In genomic region chr7:132557489-132558044, GRCh38 we compare ENCODE assay signal across 11 cellular contexts. TPM values are rescaled to one million over a fixed set of nuclear protein-coding genes. Genes with fewer than 3 reads are reported as not detected.
DNase-seq lines count a peak whose midpoint lies in the region; ATAC-seq, FAIRE-seq and TF ChIP-seq lines count a peak whose summit lies in the region.
"Had no signal": no experiment of that assay in that cellular context is flagged by ENCODE, and none has a peak within 500 bp of the region (broad histone marks: within the 10 kb centered on the region; RNA-seq: fewer than 3 reads in every experiment).

No MANE protein-coding gene starts in this region.

- no peak overlapping the region for H3K9ac ChIP-seq in fibroblast of lung (ENCODE audit: insufficient read depth, low read length)

- H3K4me3 ChIP-seq in BE2C (ENCODE audit: low read depth, low read length) (no peak overlapping the region), fibroblast of lung (replicated peaks in 1 of 4; ENCODE audit: control extremely low read depth in 1 of 4, insufficient read depth in 1 of 4, low read depth in 3 of 4, low read length in 4 of 4) (no peak overlapping the region), transverse colon (no peak overlapping the region)

- H3K9me3 ChIP-seq in BE2C, result no peaks in the 10 kb centered on the region
- H3K9me3 ChIP-seq in fibroblast of lung (ENCODE audit: control insufficient read depth, insufficient read depth, low read depth, low read length), result no peaks in the 10 kb centered on the region
- H3K9me3 ChIP-seq in transverse colon, result no peaks in the 10 kb centered on the region

- 56 to 57% methylated on average over 2 to 3 of the region's 3 CpGs for WGBS in transverse colon (ENCODE audit: low coverage in 1 of 2), 2 donors

- H3K27ac ChIP-seq in fibroblast of lung (ENCODE audit: insufficient read depth, low read length), result no peak overlapping the region
- no peak overlapping the region for H3K27ac ChIP-seq in transverse colon

- TF ChIP-seq CTCF in BE2C (IDR thresholded peaks at IDR 0.05; ENCODE audit: low read depth, low read length) (peak; percentile 72), fibroblast of lung (conservative IDR thresholded peaks at IDR 0.05 in 1 of 2, IDR thresholded peaks at IDR 0.05 in 1 of 2; ENCODE audit: low read depth in 1 of 2, low read length in 2 of 2) (peak in 1 of 2 donors; percentile 9), transverse colon (IDR thresholded peaks at IDR 0.05) (no peak)

- H4K20me1 ChIP-seq in fibroblast of lung (ENCODE audit: control insufficient read depth, extremely low read depth, insufficient read depth, low read length), result no peaks in the 10 kb centered on the region

- H3K4me1 ChIP-seq in BE2C (peaks cover 14% of the 10 kb centered on the region), fibroblast of lung (ENCODE audit: control insufficient read depth, extremely low read depth, insufficient read depth, low read length) (no peaks in the 10 kb centered on the region), transverse colon (no peaks in the 10 kb centered on the region)

- H3K36me3 ChIP-seq in BE2C (peaks cover 5% of the 10 kb centered on the region), fibroblast of lung (ENCODE audit: control insufficient read depth, insufficient read depth, low read length) (no peaks in the 10 kb centered on the region), transverse colon (no peaks in the 10 kb centered on the region)

- intact Hi-C loops in transverse colon (cut with DNase I; ENCODE audit: low total_unique reads), result no loop called here

- TF ChIP-seq EP300 in transverse colon (IDR thresholded peaks at IDR 0.05; ENCODE audit: low read depth), result no peak

- H3K4me2 ChIP-seq in fibroblast of lung (ENCODE audit: extremely low read depth, insufficient read depth, low read length), result no peak overlapping the region

- H3K27me3 ChIP-seq in BE2C (no peaks in the 10 kb centered on the region), fibroblast of lung (ENCODE audit: control insufficient read depth, insufficient read depth, low read length) (no peaks in the 10 kb centered on the region), transverse colon (no peaks in the 10 kb centered on the region)

- no peak overlapping the region for H2AFZ ChIP-seq in fibroblast of lung (ENCODE audit: low read length)

- ATAC-seq in GM18519 (IDR thresholded peaks at IDR 0.05; ENCODE audit: low FRiP score, unreplicated experiment) (no peak), GM18909 (IDR thresholded peaks at IDR 0.05; ENCODE audit: poor library complexity, unreplicated experiment) (no peak)

- DNase-seq in BE2C (peak; percentile 49), H4 (ENCODE audit: low spot score) (peak; percentile 48), RCC 7860 (ENCODE audit: low spot score) (peak; percentile 59), fibroblast of lung (ENCODE audit: low read depth in 2 of 2) (peak; percentile 41 to 55), transverse colon (no peak)
- DNase-seq in activated effector memory CD4-positive, alpha-beta T cell treated with anti-CD3 and anti-CD28 coated beads, Interleukin-2, amount 50 U/mL, for 16 hours, result no peak
- DNase-seq: activated CD4-positive, alpha-beta T cell treated with anti-CD3 and anti-CD28 coated beads for 1 hour; kidney had no signal

- H3K79me2 ChIP-seq in fibroblast of lung (ENCODE audit: control insufficient read depth, insufficient read depth, low read length), result no peaks in the 10 kb centered on the region

- in situ Hi-C loops in transverse colon (cut with MboI; ENCODE audit: low pct_ligation_motif_present in 1 of 4, low pct_unique_long_range_greater_than_20kb in 1 of 4, low sequenced_read_pairs in 3 of 4), result no loop called here

- TF ChIP-seq POLR2A in transverse colon (IDR thresholded peaks at IDR 0.05), result no peak

- no peak for FAIRE-seq in RCC 7860 (lab: Jason Lieb, UNC)
- FAIRE-seq: kidney, urothelium cell line had no signal

RNA-seq across cellular contexts. Expression of gene PLXNA4, which starts 18.7 kb away (rescaled TPM):
- 8.8 TPM for polyA plus RNA-seq in BE2C (2012; ENCODE audit: insufficient read depth, insufficient read length, low read depth)
- total RNA-seq in H4 (2014; rRNA removed; shearing (Covaris generic)), result 0.16 and 0.19 TPM in 2 replicates
- total RNA-seq in fibroblast of lung (1.2 and 1.8 TPM in 2 replicates), transverse colon (1 to 10 TPM; 1.1 to 2.8 (median 1.4) TPM)
- polyA plus RNA-seq in fibroblast of lung, result 1.5 and 2.4 TPM in 2 replicates
- 1.6 and 2.1 TPM in 2 replicates for polyA plus RNA-seq in fibroblast of lung (2012)
- 17.6 and 20.3 TPM in 2 replicates for polyA minus RNA-seq in fibroblast of lung (ENCODE audit: low replicate concordance)

Comparison
In these comparisons a context has a peak if more than half of its experiments do, and no peak if none do; other contexts are left out.
1. DNase-seq: peak in BE2C (single experiment), H4 (single experiment), RCC 7860 (single experiment) and fibroblast of lung (2 of 2); none in activated effector memory CD4-positive, alpha-beta T cell treated with anti-CD3 and anti-CD28 coated beads, Interleukin-2, amount 50 U/mL, for 16 hours (single experiment) and transverse colon (single experiment).